8 cellular contexts compared by ENCODE assay signal in the genomic region with DNA sequence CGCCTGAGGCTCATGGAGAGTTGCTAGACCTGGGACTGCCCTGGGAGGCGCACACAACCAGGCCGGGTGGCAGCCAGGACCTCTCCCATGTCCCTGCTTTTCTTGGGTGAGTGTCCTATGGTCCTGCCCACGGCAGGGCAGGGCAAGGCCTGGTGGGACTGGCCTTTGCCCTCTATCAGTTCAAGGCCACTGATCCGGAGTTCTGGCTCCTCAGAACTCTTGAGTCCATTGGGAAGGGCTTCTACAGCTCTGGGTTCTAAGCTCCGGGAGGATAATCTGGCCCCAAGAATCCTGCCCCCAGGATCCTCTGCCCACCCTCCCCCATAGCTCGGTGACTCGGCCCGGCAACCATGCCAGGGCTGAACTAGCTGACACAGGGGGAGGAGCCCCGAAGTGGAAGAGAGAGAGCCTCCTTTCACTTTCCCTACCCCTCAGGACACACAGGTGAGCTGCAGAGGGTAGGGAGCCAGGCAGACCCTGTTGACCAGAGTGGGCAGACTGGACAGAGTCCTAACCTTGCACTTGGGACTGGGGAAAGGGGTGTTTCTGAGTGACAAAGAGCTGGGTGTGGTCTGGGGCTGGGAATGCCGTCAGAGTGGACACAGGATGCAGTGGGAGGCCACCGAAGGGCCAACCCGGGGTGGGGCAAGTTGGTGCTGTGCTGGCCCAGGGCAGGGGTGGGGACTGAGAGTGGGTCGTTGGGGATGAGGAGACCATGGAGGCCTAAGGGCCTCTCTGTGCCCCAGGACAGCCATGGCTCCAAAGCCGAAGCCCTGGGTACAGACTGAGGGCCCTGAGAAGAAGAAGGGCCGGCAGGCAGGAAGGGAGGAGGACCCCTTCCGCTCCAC. TPM values are rescaled to one million over a fixed set of nuclear protein-coding genes. Genes with fewer than 3 reads are reported as not detected.
A peak's percentile ranks its signal among the peaks of the same experiment; 100 is the strongest.
DNase-seq lines count a peak whose midpoint lies in the region; ATAC-seq and TF ChIP-seq lines count a peak whose summit lies in the region.

No MANE protein-coding gene starts in this region.

- H3K27ac Mint-ChIP-seq in immature natural killer cell = peak overlapping the region; percentile 64 to 92 (median 87)

- DNase-seq in EH (ENCODE audit: low read depth) = peak; percentile 83
- peak; percentile 24 for DNase-seq in astrocyte of the spinal cord (ENCODE audit: low read depth, low spot score)
- DNase-seq in immature natural killer cell = peak; percentile 16 to 32 (median 19)
- peak; percentile 73 for DNase-seq in stimulated activated CD4-positive, alpha-beta T cell treated with anti-CD3 and anti-CD28 coated beads, Interleukin-1b, Interleukin-23, amount 100 ng/mL, for 48 hours

- peak overlapping the region; percentile 45 for H3K4me3 ChIP-seq in astrocyte of the spinal cord (ENCODE audit: low read depth, low read length)

- H3K36me3 Mint-ChIP-seq in immature natural killer cell = no peaks in the 10 kb centered on the region

- in situ Hi-C loops in astrocyte of the spinal cord (cut with HindIII; ENCODE audit: low sequenced_read_pairs) = no loop called here

- H3K4me3 Mint-ChIP-seq in immature natural killer cell = peak overlapping the region; percentile 89 to 93 (median 90)

- ATAC-seq in HG02642 (IDR thresholded peaks at IDR 0.05; ENCODE audit: poor library complexity, unreplicated experiment) (peak; percentile 23), SK-N-SH treated with all-trans-retinoic acid at 6 μM for 48 hours (peak; percentile 54), HG02623 (IDR thresholded peaks at IDR 0.05; ENCODE audit: unreplicated experiment) (no peak), HG02970 (IDR thresholded peaks at IDR 0.05; ENCODE audit: low FRiP score, unreplicated experiment) (no peak)

- H3K27me3 Mint-ChIP-seq in immature natural killer cell (ENCODE audit: low read depth in 3 of 3) = peaks cover 2 to 7% (median 6%) of the 10 kb centered on the region in 3 donors

- no peaks in the 10 kb centered on the region for H3K9me3 Mint-ChIP-seq in immature natural killer cell

- no peak for TF ChIP-seq CTCF in astrocyte of the spinal cord (IDR thresholded peaks at IDR 0.05; ENCODE audit: low read depth, low read length)

- peaks cover 26 to 31% of the 10 kb centered on the region in 2 donors for H3K4me1 Mint-ChIP-seq in immature natural killer cell

TF ChIP-seq in SK-N-SH treated with all-trans-retinoic acid at 6 μM for 48 hours, 23 proteins besides CTCF, POLR2A, EP300 and RAD21:
- TF ChIP-seq TCF4 (CRISPR knock-in tag; IDR thresholded peaks at IDR 0.05; ENCODE audit: borderline replicate concordance) (no peak), PPARA (CRISPR knock-in tag; IDR thresholded peaks at IDR 0.05; ENCODE audit: borderline replicate concordance) (no peak), ESRRG (CRISPR knock-in tag; IDR thresholded peaks at IDR 0.05) (no peak), GLIS3 (CRISPR knock-in tag; IDR thresholded peaks at IDR 0.05) (no peak), ZNF565 (CRISPR knock-in tag; conservative IDR thresholded peaks at IDR 0.05; ENCODE audit: low read depth) (no peak), ZNF70 (CRISPR knock-in tag; IDR thresholded peaks at IDR 0.05) (no peak), CSDC2 (CRISPR knock-in tag; IDR thresholded peaks at IDR 0.05) (no peak), ISL1 (CRISPR knock-in tag; IDR thresholded peaks at IDR 0.05) (no peak), ZFP30 (CRISPR knock-in tag; IDR thresholded peaks at IDR 0.05) (no peak), SNAI2 (CRISPR knock-in tag; IDR thresholded peaks at IDR 0.05) (no peak), RARB (CRISPR knock-in tag; IDR thresholded peaks at IDR 0.05) (no peak), OSR1 (CRISPR knock-in tag; IDR thresholded peaks at IDR 0.05) (no peak), ZC3H10 (CRISPR knock-in tag; IDR thresholded peaks at IDR 0.05) (no peak), ZFP3 (CRISPR knock-in tag; IDR thresholded peaks at IDR 0.05) (no peak), ZNF8 (CRISPR knock-in tag; IDR thresholded peaks at IDR 0.05) (no peak), ARNTL (CRISPR knock-in tag; IDR thresholded peaks at IDR 0.05; ENCODE audit: borderline replicate concordance, low read depth) (no peak)
- TF ChIP-seq, protein P1, sequence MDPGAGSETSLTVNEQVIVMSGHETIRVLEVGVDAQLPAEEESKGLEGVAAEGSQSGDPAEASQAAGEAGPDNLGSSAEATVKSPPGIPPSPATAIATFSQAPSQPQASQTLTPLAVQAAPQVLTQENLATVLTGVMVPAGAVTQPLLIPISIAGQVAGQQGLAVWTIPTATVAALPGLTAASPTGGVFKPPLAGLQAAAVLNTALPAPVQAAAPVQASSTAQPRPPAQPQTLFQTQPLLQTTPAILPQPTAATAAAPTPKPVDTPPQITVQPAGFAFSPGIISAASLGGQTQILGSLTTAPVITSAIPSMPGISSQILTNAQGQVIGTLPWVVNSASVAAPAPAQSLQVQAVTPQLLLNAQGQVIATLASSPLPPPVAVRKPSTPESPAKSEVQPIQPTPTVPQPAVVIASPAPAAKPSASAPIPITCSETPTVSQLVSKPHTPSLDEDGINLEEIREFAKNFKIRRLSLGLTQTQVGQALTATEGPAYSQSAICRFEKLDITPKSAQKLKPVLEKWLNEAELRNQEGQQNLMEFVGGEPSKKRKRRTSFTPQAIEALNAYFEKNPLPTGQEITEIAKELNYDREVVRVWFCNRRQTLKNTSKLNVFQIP (CRISPR knock-in tag; IDR thresholded peaks at IDR 0.05; ENCODE audit: borderline replicate concordance, low read depth) = no peak
- TF ChIP-seq, protein P2, sequence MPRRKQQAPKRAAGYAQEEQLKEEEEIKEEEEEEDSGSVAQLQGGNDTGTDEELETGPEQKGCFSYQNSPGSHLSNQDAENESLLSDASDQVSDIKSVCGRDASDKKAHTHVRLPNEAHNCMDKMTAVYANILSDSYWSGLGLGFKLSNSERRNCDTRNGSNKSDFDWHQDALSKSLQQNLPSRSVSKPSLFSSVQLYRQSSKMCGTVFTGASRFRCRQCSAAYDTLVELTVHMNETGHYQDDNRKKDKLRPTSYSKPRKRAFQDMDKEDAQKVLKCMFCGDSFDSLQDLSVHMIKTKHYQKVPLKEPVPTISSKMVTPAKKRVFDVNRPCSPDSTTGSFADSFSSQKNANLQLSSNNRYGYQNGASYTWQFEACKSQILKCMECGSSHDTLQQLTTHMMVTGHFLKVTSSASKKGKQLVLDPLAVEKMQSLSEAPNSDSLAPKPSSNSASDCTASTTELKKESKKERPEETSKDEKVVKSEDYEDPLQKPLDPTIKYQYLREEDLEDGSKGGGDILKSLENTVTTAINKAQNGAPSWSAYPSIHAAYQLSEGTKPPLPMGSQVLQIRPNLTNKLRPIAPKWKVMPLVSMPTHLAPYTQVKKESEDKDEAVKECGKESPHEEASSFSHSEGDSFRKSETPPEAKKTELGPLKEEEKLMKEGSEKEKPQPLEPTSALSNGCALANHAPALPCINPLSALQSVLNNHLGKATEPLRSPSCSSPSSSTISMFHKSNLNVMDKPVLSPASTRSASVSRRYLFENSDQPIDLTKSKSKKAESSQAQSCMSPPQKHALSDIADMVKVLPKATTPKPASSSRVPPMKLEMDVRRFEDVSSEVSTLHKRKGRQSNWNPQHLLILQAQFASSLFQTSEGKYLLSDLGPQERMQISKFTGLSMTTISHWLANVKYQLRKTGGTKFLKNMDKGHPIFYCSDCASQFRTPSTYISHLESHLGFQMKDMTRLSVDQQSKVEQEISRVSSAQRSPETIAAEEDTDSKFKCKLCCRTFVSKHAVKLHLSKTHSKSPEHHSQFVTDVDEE (CRISPR knock-in tag; IDR thresholded peaks at IDR 0.05) = no peak
- TF ChIP-seq, protein P3, sequence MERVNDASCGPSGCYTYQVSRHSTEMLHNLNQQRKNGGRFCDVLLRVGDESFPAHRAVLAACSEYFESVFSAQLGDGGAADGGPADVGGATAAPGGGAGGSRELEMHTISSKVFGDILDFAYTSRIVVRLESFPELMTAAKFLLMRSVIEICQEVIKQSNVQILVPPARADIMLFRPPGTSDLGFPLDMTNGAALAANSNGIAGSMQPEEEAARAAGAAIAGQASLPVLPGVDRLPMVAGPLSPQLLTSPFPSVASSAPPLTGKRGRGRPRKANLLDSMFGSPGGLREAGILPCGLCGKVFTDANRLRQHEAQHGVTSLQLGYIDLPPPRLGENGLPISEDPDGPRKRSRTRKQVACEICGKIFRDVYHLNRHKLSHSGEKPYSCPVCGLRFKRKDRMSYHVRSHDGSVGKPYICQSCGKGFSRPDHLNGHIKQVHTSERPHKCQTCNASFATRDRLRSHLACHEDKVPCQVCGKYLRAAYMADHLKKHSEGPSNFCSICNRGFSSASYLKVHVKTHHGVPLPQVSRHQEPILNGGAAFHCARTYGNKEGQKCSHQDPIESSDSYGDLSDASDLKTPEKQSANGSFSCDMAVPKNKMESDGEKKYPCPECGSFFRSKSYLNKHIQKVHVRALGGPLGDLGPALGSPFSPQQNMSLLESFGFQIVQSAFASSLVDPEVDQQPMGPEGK (CRISPR knock-in tag; IDR thresholded peaks at IDR 0.05; ENCODE audit: borderline replicate concordance) = no peak
- TF ChIP-seq, protein P4, sequence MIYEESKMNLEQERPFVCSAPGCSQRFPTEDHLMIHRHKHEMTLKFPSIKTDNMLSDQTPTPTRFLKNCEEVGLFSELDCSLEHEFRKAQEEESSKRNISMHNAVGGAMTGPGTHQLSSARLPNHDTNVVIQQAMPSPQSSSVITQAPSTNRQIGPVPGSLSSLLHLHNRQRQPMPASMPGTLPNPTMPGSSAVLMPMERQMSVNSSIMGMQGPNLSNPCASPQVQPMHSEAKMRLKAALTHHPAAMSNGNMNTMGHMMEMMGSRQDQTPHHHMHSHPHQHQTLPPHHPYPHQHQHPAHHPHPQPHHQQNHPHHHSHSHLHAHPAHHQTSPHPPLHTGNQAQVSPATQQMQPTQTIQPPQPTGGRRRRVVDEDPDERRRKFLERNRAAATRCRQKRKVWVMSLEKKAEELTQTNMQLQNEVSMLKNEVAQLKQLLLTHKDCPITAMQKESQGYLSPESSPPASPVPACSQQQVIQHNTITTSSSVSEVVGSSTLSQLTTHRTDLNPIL (CRISPR knock-in tag; IDR thresholded peaks at IDR 0.05; ENCODE audit: low read depth) = no peak
TF ChIP-seq in SK-N-SH treated with all-trans-retinoic acid at 6 μM for 48 hours: peak in this region for 0.

RNA-seq across cellular contexts. Expression of a gene that starts 0.7 kb away (rescaled TPM):
- polyA plus RNA-seq in immature natural killer cell = 1 to 10 TPM in 2 of 3 donors, not detected in 1; 2.3 to 2.9 TPM

RNA-seq across cellular contexts. Expression of a gene that starts 1.1 kb away (rescaled TPM):
- polyA plus RNA-seq in immature natural killer cell = 10 to 100 TPM; 15.5 to 22.5 (median 21.2) TPM

RNA-seq across cellular contexts. Expression of a gene that starts 12.4 kb away (rescaled TPM):
- polyA plus RNA-seq in immature natural killer cell = not detected

RNA-seq across cellular contexts. Expression of a gene that starts 24.4 kb away (rescaled TPM):
- polyA plus RNA-seq in immature natural killer cell = 10 to 100 TPM in 1 of 3 donors, 1 to 10 TPM in 2; 7.2 to 12.7 (median 9.3) TPM

RNA-seq across cellular contexts. Expression of a gene that starts 31.0 kb away (rescaled TPM):
- polyA plus RNA-seq in immature natural killer cell = 10 to 100 TPM; 44.9 to 62.3 (median 51.6) TPM

Comparison
In these comparisons a context has a peak if more than half of its experiments do, and no peak if none do; other contexts are left out.
1. DNase-seq: peak in every context shown above with its lines; median percentile 83 in EH; 73 in stimulated activated CD4-positive, alpha-beta T cell treated with anti-CD3 and anti-CD28 coated beads, Interleukin-1b, Interleukin-23, amount 100 ng/mL, for 48 hours; 24 in astrocyte of the spinal cord; 19 in immature natural killer cell.
2. ATAC-seq: peak in HG02642 (single experiment) and SK-N-SH treated with all-trans-retinoic acid at 6 μM for 48 hours (single experiment); none in HG02623 (single experiment) and HG02970 (single experiment).